In genomic region chr19:19202707-19203011, GRCh38 we compare ENCODE assay signal across 8 cellular contexts. TPM values are rescaled to one million over a fixed set of nuclear protein-coding genes. Genes with fewer than 3 reads are reported as not detected.
DNase-seq lines count a peak whose midpoint lies in the region; ATAC-seq, FAIRE-seq and TF ChIP-seq lines count a peak whose summit lies in the region.

No MANE protein-coding gene starts in this region.

- ATAC-seq in HG03342 (IDR thresholded peaks at IDR 0.05; ENCODE audit: unreplicated experiment): peak; percentile 11

- H3K9me3 Mint-ChIP-seq in CD8-positive, alpha-beta memory T cell: no peaks in the 10 kb centered on the region

- no peak for DNase-seq in CD8-positive, alpha-beta memory T cell
- DNase-seq in breast epithelium (ENCODE audit: low spot score in 2 of 2) (no peak), occipital lobe (lab: John Stamatoyannopoulos, UW) (no peak), globus pallidus (ENCODE audit: low spot score) (no peak), frontal cortex (ENCODE audit: low spot score in 2 of 2) (no peak), NCI-H2196 treated with DMSO at 0.1 percent for 48 hours (lab: John Stamatoyannopoulos, UW; ENCODE audit: unreplicated experiment) (no peak)

- peak overlapping the region; percentile 88 to 97 (median 92) for H3K27ac Mint-ChIP-seq in CD8-positive, alpha-beta memory T cell

- peak overlapping the region; percentile 72 for H3K27ac ChIP-seq in CD8-positive, alpha-beta memory T cell (ENCODE audit: low read depth, low read length)
- H3K27ac ChIP-seq in breast epithelium: peak overlapping the region; percentile 64 to 85

- H3K4me3 Mint-ChIP-seq in CD8-positive, alpha-beta memory T cell: peak overlapping the region; percentile 91 to 98 (median 94)

- H3K27me3 ChIP-seq in CD8-positive, alpha-beta memory T cell (ENCODE audit: insufficient read depth, low read length, poor library complexity, severe bottlenecking): no peaks in the 10 kb centered on the region
- no peaks in the 10 kb centered on the region for H3K27me3 ChIP-seq in breast epithelium
- H3K27me3 ChIP-seq in mucosa of stomach (ENCODE audit: control insufficient read depth, insufficient read depth, low read length): peaks cover 11% of the 10 kb centered on the region

- peaks cover 17% of the 10 kb centered on the region for H3K36me3 ChIP-seq in CD8-positive, alpha-beta memory T cell (ENCODE audit: insufficient read depth, low read length)
- H3K36me3 ChIP-seq in breast epithelium (no peaks in the 10 kb centered on the region), mucosa of stomach (ENCODE audit: control insufficient read depth, insufficient read depth, low read length) (no peaks in the 10 kb centered on the region)

- TF ChIP-seq CTCF in breast epithelium (IDR thresholded peaks at IDR 0.05): no peak

- POLR2A ChIA-PET in CD8-positive, alpha-beta memory T cell (lab: Charles Lee): interaction anchor here (0.6 to 3.9 kb wide), 3 partner anchors 10 to 203 kb away, joined by 4 to 36 read pairs (median 4); partner anchors contain the start of genes BORCS8, GATAD2A, RFXANK and SLC25A42

- peaks cover 26 to 36% (median 27%) of the 10 kb centered on the region in 3 donors for H3K4me1 Mint-ChIP-seq in CD8-positive, alpha-beta memory T cell

- CTCF ChIA-PET in CD8-positive, alpha-beta memory T cell (lab: Charles Lee): interaction anchor here (0.9 to 2.8 kb wide), 4 partner anchors 9 to 164 kb away, joined by 3 to 9 read pairs (median 3); no protein-coding TSS in a partner anchor

- H3K4me3 ChIP-seq in CD8-positive, alpha-beta memory T cell (ENCODE audit: low read length): peak overlapping the region; percentile 75
- H3K4me3 ChIP-seq in breast epithelium: peak overlapping the region; percentile 64 to 77 (median 69)
- H3K4me3 ChIP-seq in mucosa of stomach (ENCODE audit: low read length): peak overlapping the region; percentile 79

- H3K4me1 ChIP-seq in CD8-positive, alpha-beta memory T cell (ENCODE audit: insufficient read depth, low read length): peaks cover 23% of the 10 kb centered on the region
- H3K4me1 ChIP-seq in breast epithelium (peaks cover 0 to 10% of the 10 kb centered on the region in 2 donors), mucosa of stomach (ENCODE audit: control insufficient read depth, insufficient read depth, low read length) (peaks cover 24% of the 10 kb centered on the region)

- H3K36me3 Mint-ChIP-seq in CD8-positive, alpha-beta memory T cell: peaks cover 0 to 30% (median 2%) of the 10 kb centered on the region in 3 donors

- H3K9me3 ChIP-seq in CD8-positive, alpha-beta memory T cell (ENCODE audit: low read length): no peaks in the 10 kb centered on the region
- H3K9me3 ChIP-seq in breast epithelium: no peaks in the 10 kb centered on the region
- no peaks in the 10 kb centered on the region for H3K9me3 ChIP-seq in mucosa of stomach (ENCODE audit: control insufficient read depth, low read length)

- H3K27me3 Mint-ChIP-seq in CD8-positive, alpha-beta memory T cell: peaks cover 4 to 5% of the 10 kb centered on the region in 2 donors

- no peak for FAIRE-seq in frontal cortex (lab: Jason Lieb, UNC)

- TF ChIP-seq POLR2A in breast epithelium (IDR thresholded peaks at IDR 0.05): no peak

- H3K9ac ChIP-seq in mucosa of stomach (ENCODE audit: low read length): peak overlapping the region; percentile 84

- intact Hi-C loops in breast epithelium (cut with DNase I; ENCODE audit: low total_unique reads): no loop called here

RNA-seq across cellular contexts. Expression of gene NR2C2AP, which starts 0.6 kb away (rescaled TPM):
- 10 to 100 TPM; 59.5 to 60.7 TPM for total RNA-seq in CD8-positive, alpha-beta memory T cell
- polyA plus RNA-seq in CD8-positive, alpha-beta memory T cell: 35.4 TPM
- total RNA-seq in breast epithelium (10 to 100 TPM; 19.8 to 24.1 (median 21.6) TPM), occipital lobe (12.6 TPM), frontal cortex (9.0 TPM)

RNA-seq across cellular contexts. Expression of gene NCAN, which starts 9.1 kb away (rescaled TPM):
- under 1 TPM in 1 of 2 experiments, not detected in 1; 0.04 TPM for total RNA-seq in CD8-positive, alpha-beta memory T cell
- polyA plus RNA-seq in CD8-positive, alpha-beta memory T cell: not detected
- total RNA-seq in breast epithelium (not detected), occipital lobe (161 TPM), frontal cortex (162 TPM)

RNA-seq across cellular contexts. Expression of gene RFXANK, which starts 10.6 kb away (rescaled TPM):
- total RNA-seq in CD8-positive, alpha-beta memory T cell: 100 to 1,000 TPM in 1 of 2 experiments, 10 to 100 TPM in 1; 98.4 to 101 TPM
- polyA plus RNA-seq in CD8-positive, alpha-beta memory T cell: 71.2 TPM
- 10 to 100 TPM; 43.9 to 51.1 (median 47.7) TPM for total RNA-seq in breast epithelium
- 14.5 TPM for total RNA-seq in occipital lobe
- total RNA-seq in frontal cortex: 18.3 TPM

RNA-seq across cellular contexts. Expression of gene BORCS8, which starts 10.7 kb away (rescaled TPM):
- total RNA-seq in CD8-positive, alpha-beta memory T cell: 10 to 100 TPM; 37.3 to 40.1 TPM
- polyA plus RNA-seq in CD8-positive, alpha-beta memory T cell: 18.7 TPM
- total RNA-seq in breast epithelium: 10 to 100 TPM; 15.2 to 18.0 (median 16.7) TPM
- total RNA-seq in occipital lobe: 14.5 TPM
- total RNA-seq in frontal cortex: 28.1 TPM

RNA-seq across cellular contexts. Expression of gene MEF2B, which starts 32.6 kb away (rescaled TPM):
- total RNA-seq in CD8-positive, alpha-beta memory T cell: 1 to 10 TPM; 1.5 to 2.0 TPM
- polyA plus RNA-seq in CD8-positive, alpha-beta memory T cell: not detected
- total RNA-seq in breast epithelium: under 1 TPM in 2 of 3 donors, not detected in 1; 0.59 to 0.64 TPM
- not detected for total RNA-seq in occipital lobe
- not detected for total RNA-seq in frontal cortex

Comparison
In these comparisons a context has a peak if more than half of its experiments do, and no peak if none do; other contexts are left out.
1. RNA of gene NCAN, which starts 9.1 kb away (total RNA-seq): 162 TPM in frontal cortex (single experiment) and 161 TPM in occipital lobe (single experiment); 0.04 TPM in CD8-positive, alpha-beta memory T cell and not detected in breast epithelium; every median in the first group is over 100 times any median in the second.
2. Peak in every context shown above with its lines, with median percentiles within 50 percentile points of each other: H3K4me3 ChIP-seq.